ENCODE assay signal across 12 cellular contexts in genomic region chr9:77892171-77892570, GRCh38.
DNase-seq lines count a peak whose midpoint lies in the region; ATAC-seq, FAIRE-seq and TF ChIP-seq lines count a peak whose summit lies in the region.
"Had no signal": no experiment of that assay in that cellular context is flagged by ENCODE, and none has a peak within 500 bp of the region (broad histone marks: within the 10 kb centered on the region; RNA-seq: fewer than 3 reads in every experiment).

No MANE protein-coding gene starts in this region.

- POLR2A ChIA-PET in naive thymus-derived CD8-positive, alpha-beta T cell (lab: Charles Lee): no interaction called here

- peak overlapping the region; percentile 27 for H3K27ac Mint-ChIP-seq in endodermal cell
- peak overlapping the region in 4 of 10 donors; percentile 7 to 77 (median 39) for H3K27ac Mint-ChIP-seq in naive thymus-derived CD8-positive, alpha-beta T cell

- H3K9me3 ChIP-seq in endodermal cell (ENCODE audit: control insufficient read depth, low read length): no peaks in the 10 kb centered on the region
- H3K9me3 ChIP-seq: transverse colon had no signal

- TF ChIP-seq CTCF in GM20000 (IDR thresholded peaks at IDR 0.05; ENCODE audit: extremely low read depth, missing control alignments) (no peak), endodermal cell (conservative IDR thresholded peaks at IDR 0.05) (no peak)

- H3K4me3 ChIP-seq in endodermal cell (ENCODE audit: low read length): no peak overlapping the region
- H3K4me3 ChIP-seq: transverse colon had no signal

- DNase-seq in GM12891 (ENCODE audit: insufficient read length, low spot score) (no peak), GM20000 (ENCODE audit: low spot score) (peak; percentile 46), endodermal cell (peak; percentile 63), NCI-H1092 treated with DMSO at 0.1 percent for 48 hours (lab: John Stamatoyannopoulos, UW) (no peak), caudate nucleus (lab: John Stamatoyannopoulos, UW) (no peak), GF-D8 (lab: John Stamatoyannopoulos, UW) (no peak)
- no peak for DNase-seq in naive thymus-derived CD8-positive, alpha-beta T cell
- DNase-seq: central memory CD4-positive, alpha-beta T cell; glutamatergic neuron; stimulated activated CD4-positive, alpha-beta T cell treated with anti-CD3 and anti-CD28 coated beads, Interleukin-1b, Interleukin-23, amount 100 ng/mL, for 48 hours; transverse colon had no signal

- no peaks in the 10 kb centered on the region for H3K36me3 ChIP-seq in endodermal cell (ENCODE audit: control insufficient read depth, insufficient read depth, low read length)
- H3K36me3 ChIP-seq: transverse colon had no signal

- peaks cover 5% of the 10 kb centered on the region for H3K4me1 ChIP-seq in endodermal cell (ENCODE audit: control insufficient read depth, insufficient read depth, low read length)

- H3K27me3 ChIP-seq in endodermal cell (ENCODE audit: control insufficient read depth, insufficient read depth, low read length, poor library complexity, severe bottlenecking): no peaks in the 10 kb centered on the region
- H3K27me3 ChIP-seq: transverse colon had no signal

- H3K9ac ChIP-seq in endodermal cell (ENCODE audit: extremely low read depth, low read length, poor library complexity, severe bottlenecking): no peak overlapping the region

- peaks cover 11% of the 10 kb centered on the region for H3K36me3 Mint-ChIP-seq in endodermal cell (ENCODE audit: low read depth)
- H3K36me3 Mint-ChIP-seq in naive thymus-derived CD8-positive, alpha-beta T cell: peaks cover 0 to 20% (median 6%) of the 10 kb centered on the region in 3 donors

- TF ChIP-seq POLR2A in GM12891 (IDR thresholded peaks at IDR 0.05; ENCODE audit: low read depth, low read length): no peak

- FAIRE-seq in GM12891 (lab: Jason Lieb, UNC): no peak

- no peaks in the 10 kb centered on the region for H3K27me3 Mint-ChIP-seq in endodermal cell (ENCODE audit: insufficient read depth)
- H3K27me3 Mint-ChIP-seq in naive thymus-derived CD8-positive, alpha-beta T cell: no peaks in the 10 kb centered on the region

- H3K9me3 Mint-ChIP-seq in endodermal cell: no peaks in the 10 kb centered on the region
- H3K9me3 Mint-ChIP-seq in naive thymus-derived CD8-positive, alpha-beta T cell: no peaks in the 10 kb centered on the region

- ATAC-seq in HG03460 (IDR thresholded peaks at IDR 0.05; ENCODE audit: unreplicated experiment): peak; percentile 91
- no peak for ATAC-seq in naive thymus-derived CD8-positive, alpha-beta T cell

- peaks cover 27% of the 10 kb centered on the region for H3K4me1 Mint-ChIP-seq in endodermal cell
- H3K4me1 Mint-ChIP-seq in naive thymus-derived CD8-positive, alpha-beta T cell: peaks cover 5 to 21% (median 18%) of the 10 kb centered on the region in 4 donors

- H3K4me3 Mint-ChIP-seq in endodermal cell: no peak overlapping the region
- no peak overlapping the region for H3K4me3 Mint-ChIP-seq in naive thymus-derived CD8-positive, alpha-beta T cell

- H3K27ac ChIP-seq in endodermal cell (ENCODE audit: low read depth, low read length) (no peak overlapping the region), caudate nucleus (ENCODE audit: low read depth, low read length) (no peak overlapping the region)
- H3K27ac ChIP-seq: transverse colon had no signal

- WGBS in endodermal cell (ENCODE audit: insufficient coverage in 1 of 2, insufficient read length in 1 of 2), 2 experiments: 2 to 10% methylated on average over 1 of the region's 1 CpG

TF ChIP-seq in GM12891, 5 proteins besides CTCF, POLR2A, EP300 and RAD21:
- peak; percentile 60 for TF ChIP-seq SPI1 (IDR thresholded peaks at IDR 0.05; ENCODE audit: low read depth, low read length)
- TF ChIP-seq TAF1 (IDR thresholded peaks at IDR 0.05; ENCODE audit: low read depth, low read length): no peak
- no peak for TF ChIP-seq POU2F2 (IDR thresholded peaks at IDR 0.05; ENCODE audit: low read depth, low read length)

Comparison
In these comparisons a context has a peak if more than half of its experiments do, and no peak if none do; other contexts are left out.
1. DNase-seq: peak in GM20000 (single experiment) and endodermal cell (single experiment); none in GM12891 (single experiment), NCI-H1092 treated with DMSO at 0.1 percent for 48 hours (single experiment), caudate nucleus (0 of 61), GF-D8 (single experiment) and naive thymus-derived CD8-positive, alpha-beta T cell (0 of 10).